Comparison of ENCODE assay signal across 8 cellular contexts in the genomic region with DNA sequence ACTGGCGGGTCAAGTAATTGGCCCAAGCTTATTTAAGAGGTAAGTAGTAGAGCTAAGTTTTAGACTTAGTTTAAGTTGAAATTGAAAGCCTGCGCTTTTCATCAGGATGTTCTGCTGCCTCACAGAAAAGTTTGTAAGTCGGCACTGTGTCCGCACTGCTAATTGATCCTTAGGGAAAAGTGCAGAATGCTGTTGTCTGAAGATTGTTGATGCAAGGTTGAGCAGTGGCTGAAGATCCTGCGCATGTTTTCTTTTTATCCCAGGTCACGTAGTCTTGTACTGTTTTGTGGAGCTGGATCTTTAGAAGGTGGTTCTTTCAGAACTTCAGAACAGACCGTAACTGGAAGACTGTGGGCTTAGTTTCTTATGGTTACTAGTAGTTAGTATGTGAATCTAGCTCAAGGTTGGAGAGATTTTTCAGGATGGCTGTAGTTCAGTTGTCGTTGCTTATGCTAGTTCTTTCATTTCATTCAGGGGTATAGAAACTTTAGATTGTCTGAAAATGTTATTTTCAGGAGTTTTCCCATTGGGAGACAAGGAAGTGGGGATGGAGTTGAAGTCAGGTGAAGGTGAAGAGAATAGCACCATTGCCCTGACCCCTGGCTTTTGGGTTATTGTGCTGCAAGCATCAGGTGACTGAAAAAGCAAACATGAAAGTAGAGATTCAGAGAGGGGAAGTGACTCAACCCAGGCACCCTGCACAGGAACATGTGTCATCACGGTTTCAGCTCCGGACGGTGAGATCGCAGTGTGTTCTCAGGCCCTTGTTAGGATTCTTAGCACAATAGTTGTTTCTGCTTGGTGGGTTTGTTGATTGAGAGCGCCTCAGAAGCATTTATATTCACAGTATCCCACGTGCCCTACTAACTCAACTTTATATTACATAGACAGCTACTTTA. TPM values are rescaled to one million over a fixed set of nuclear protein-coding genes. Genes with fewer than 3 reads are reported as not detected.
DNase-seq lines count a peak whose midpoint lies in the region; ATAC-seq, FAIRE-seq and TF ChIP-seq lines count a peak whose summit lies in the region.

No MANE protein-coding gene starts in this region.

- no peak for TF ChIP-seq CTCF in fibroblast of pulmonary artery (IDR thresholded peaks at IDR 0.05; ENCODE audit: low read length, missing control alignments)
- TF ChIP-seq CTCF in pancreas (IDR thresholded peaks at IDR 0.05) = no peak
- TF ChIP-seq CTCF in upper lobe of left lung (IDR thresholded peaks at IDR 0.05) = peak in 2 of 6 experiments; percentile 13 to 29

- WGBS in pancreas, 2 donors = 74% methylated on average over 14 of the region's 14 CpGs
- WGBS in upper lobe of left lung, 2 donors = 59 to 60% methylated on average over 14 of the region's 14 CpGs

- H3K4me3 ChIP-seq in fibroblast of pulmonary artery (replicated peaks; ENCODE audit: low read depth, low read length) (peak overlapping the region; percentile 31), pancreas (no peak overlapping the region), upper lobe of left lung (no peak overlapping the region)

- H3K9me3 ChIP-seq in pancreas (no peaks in the 10 kb centered on the region), upper lobe of left lung (no peaks in the 10 kb centered on the region)

- TF ChIP-seq POLR2A in upper lobe of left lung (IDR thresholded peaks at IDR 0.05) = no peak

- ATAC-seq in GM18520 (IDR thresholded peaks at IDR 0.05; ENCODE audit: unreplicated experiment) = peak; percentile 95
- ATAC-seq in HG03039 (IDR thresholded peaks at IDR 0.05; ENCODE audit: unreplicated experiment) = peak; percentile 95
- peak; percentile 57 to 91 (median 76) for ATAC-seq in pancreas
- ATAC-seq in upper lobe of left lung (ENCODE audit: low FRiP score in 2 of 2) = peak; percentile 83 to 93

- no peak for FAIRE-seq in pancreas (lab: Jason Lieb, UNC)

- H3K36me3 ChIP-seq in pancreas (no peaks in the 10 kb centered on the region), upper lobe of left lung (no peaks in the 10 kb centered on the region)

- H3K27me3 ChIP-seq in pancreas (no peaks in the 10 kb centered on the region), upper lobe of left lung (no peaks in the 10 kb centered on the region)

- intact Hi-C loops in pancreas (cut with DNase I) = no loop called here

- peak overlapping the region in 2 of 4 donors; percentile 48 for H3K27ac ChIP-seq in pancreas
- peak overlapping the region; percentile 27 to 78 (median 56) for H3K27ac ChIP-seq in upper lobe of left lung

- DNase-seq in 8988T (peak; percentile 42), NOMO-1 treated with DMSO at 0.1 percent for 48 hours (lab: John Stamatoyannopoulos, UW; ENCODE audit: unreplicated experiment) (peak; percentile 84), fibroblast of pulmonary artery (ENCODE audit: low read depth) (peak; percentile 90), pancreas (peak in 2 of 6 donors; percentile 45 to 56), upper lobe of left lung (peak in 1 of 2 donors; percentile 87)
- peak; percentile 78 for DNase-seq in activated CD8-positive, alpha-beta memory T cell treated with anti-CD3 and anti-CD28 coated beads, Interleukin-2, amount 50 U/mL, for 48 hours

- H3K4me1 ChIP-seq in pancreas (peaks cover 0 to 37% (median 10%) of the 10 kb centered on the region in 3 donors), upper lobe of left lung (peaks cover 35 to 44% (median 42%) of the 10 kb centered on the region in 4 donors)

- TF ChIP-seq EP300 in upper lobe of left lung (IDR thresholded peaks at IDR 0.05) = peak in 1 of 4 donors; percentile 75

RNA-seq across cellular contexts. Expression of a gene that starts 32.8 kb away (rescaled TPM):
- total RNA-seq in pancreas (100 to 1,000 TPM in 3 of 6 donors, 10 to 100 TPM in 3; 79.9 to 139 (median 113) TPM), upper lobe of left lung (1,000 to 10,000 TPM in 1 of 6 donors, 100 to 1,000 TPM in 5; 329 to 1,278 (median 748) TPM)
- 10 to 100 TPM; 64.9 to 77.4 TPM for polyA plus RNA-seq in pancreas
